Comparison of ENCODE assay signal across 8 cellular contexts in genomic region chr4:10018818-10019438, GRCh38. TPM values are rescaled to one million over a fixed set of nuclear protein-coding genes. Genes with fewer than 3 reads are reported as not detected.
DNase-seq lines count a peak whose midpoint lies in the region; ATAC-seq, FAIRE-seq and TF ChIP-seq lines count a peak whose summit lies in the region.

No MANE protein-coding gene starts in this region.

- no peak overlapping the region for H3K27ac ChIP-seq in HUES6 (ENCODE audit: low read depth, low read length)
- peak overlapping the region; percentile 80 for H3K27ac ChIP-seq in Panc1 (ENCODE audit: low read length)

- H3K9me3 ChIP-seq in HUES6 (ENCODE audit: control insufficient read depth, insufficient read depth, low read depth, low read length) (no peaks in the 10 kb centered on the region), Panc1 (ENCODE audit: control insufficient read depth, insufficient read depth, low read depth, low read length) (no peaks in the 10 kb centered on the region)

- no peak for FAIRE-seq in D721Med (lab: Jason Lieb, UNC)

- peak; percentile 98 for ATAC-seq in GM21381 (IDR thresholded peaks at IDR 0.05; ENCODE audit: unreplicated experiment)
- peak; percentile 97 for ATAC-seq in Panc1
- ATAC-seq in natural killer cell = peak; percentile 97 to 99 (median 98)

- H3K4me1 Mint-ChIP-seq in natural killer cell = peaks cover 13 to 18% of the 10 kb centered on the region in 2 donors

- no TSS peak for BruUV-seq in Panc1 (replicated peaks; lab: Mats Ljungman, UMichigan)

- DNase-seq in D721Med (ENCODE audit: insufficient read length, low spot score) (peak; percentile 66), Panc1 (ENCODE audit: low read depth, low spot score) (peak; percentile 57), fibroblast of pulmonary artery (ENCODE audit: low read depth) (peak; percentile 99), natural killer cell (peak; percentile 90)
- DNase-seq in activated T-helper 9 cell treated with anti-CD3 and anti-CD28 coated beads, Interleukin-2, amount 50 U/mL, for 16 hours (ENCODE audit: low read depth) = peak; percentile 88
- peak; percentile 88 to 94 (median 92) for DNase-seq in stimulated activated naive CD4-positive, alpha-beta T cell (lab: John Stamatoyannopoulos, UW)

- in situ Hi-C loops in Panc1 (cut with HindIII; ENCODE audit: low pct_unique_long_range_greater_than_20kb, low sequenced_read_pairs) = no loop called here

- H3K9me3 Mint-ChIP-seq in natural killer cell = no peaks in the 10 kb centered on the region

- peak overlapping the region; percentile 89 to 94 for H3K27ac Mint-ChIP-seq in natural killer cell

- peaks cover 4% of the 10 kb centered on the region; the same call in 1 of the 2 replicates for H3K4me1 ChIP-seq in HUES6 (ENCODE audit: control insufficient read depth, insufficient read depth, low read length)
- peaks cover 9% of the 10 kb centered on the region for H3K4me1 ChIP-seq in Panc1 (ENCODE audit: control insufficient read depth, insufficient read depth, low read length)

- peaks cover 14% of the 10 kb centered on the region for H3K27me3 ChIP-seq in HUES6 (ENCODE audit: control insufficient read depth, insufficient read depth, low read length)
- no peaks in the 10 kb centered on the region for H3K27me3 ChIP-seq in Panc1 (ENCODE audit: control insufficient read depth, insufficient read depth, low read length)

- peak overlapping the region; percentile 91 for H3K4me3 Mint-ChIP-seq in natural killer cell

- POLR2A ChIA-PET in Panc1 (lab: Charles Lee) = interaction anchor here (0.6 kb wide), 1 partner anchor 49 kb away, joined by 3 read pairs; no protein-coding TSS in a partner anchor

- peak overlapping the region; percentile 57 for H3K4me3 ChIP-seq in HUES6 (ENCODE audit: low read depth, low read length)
- peak overlapping the region; percentile 46 to 68 for H3K4me3 ChIP-seq in Panc1 (ENCODE audit: low read depth in 2 of 2, low read length in 2 of 2)
- H3K4me3 ChIP-seq in fibroblast of pulmonary artery (replicated peaks; ENCODE audit: low read depth, low read length) = peak overlapping the region; percentile 55

- TF ChIP-seq CTCF in D721Med (IDR thresholded peaks at IDR 0.05; ENCODE audit: insufficient read depth, missing control alignments) (peak; percentile 85), Panc1 (IDR thresholded peaks at IDR 0.05) (peak; percentile 96), fibroblast of pulmonary artery (IDR thresholded peaks at IDR 0.05; ENCODE audit: low read length, missing control alignments) (peak; percentile 90), natural killer cell (IDR thresholded peaks at IDR 0.05) (peak; percentile 100)

- H3K27me3 Mint-ChIP-seq in natural killer cell (ENCODE audit: low read depth in 2 of 2) = peaks cover 0 to 4% of the 10 kb centered on the region in 2 donors

- no peaks in the 10 kb centered on the region for H3K36me3 Mint-ChIP-seq in natural killer cell

- peak overlapping the region; percentile 59 for H3K9ac ChIP-seq in HUES6 (ENCODE audit: low read length)

- H3K36me3 ChIP-seq in HUES6 (ENCODE audit: control insufficient read depth, insufficient read depth, low read length) (no peaks in the 10 kb centered on the region), Panc1 (ENCODE audit: control insufficient read depth, insufficient read depth, low read length) (no peaks in the 10 kb centered on the region)

- intact Hi-C loops in Panc1 (cut with micrococcal nuclease; ENCODE audit: unreplicated experiment) = loop anchor here (5.0 kb wide), 2 partner anchors 122 to 317 kb away; no protein-coding TSS in a partner anchor
- intact Hi-C loops in natural killer cell (cut with micrococcal nuclease) = loop anchor here (1.0 to 10.0 kb wide), 4 partner anchors 76 to 486 kb away; no protein-coding TSS in a partner anchor

- CTCF ChIA-PET in Panc1 (lab: Charles Lee) = no interaction called here

RNA-seq across cellular contexts. Expression of gene SLC2A9, which starts 2.4 kb away (rescaled TPM):
- total RNA-seq in Panc1 (2021; ENCODE audit: unreplicated experiment) = 3.5 TPM
- polyA plus RNA-seq in Panc1 (2012; ENCODE audit: insufficient read length) = 3.5 TPM
- 1 to 10 TPM; 1.5 to 5.5 (median 3.9) TPM for total RNA-seq in natural killer cell
